ENCODE assay signal across 7 cellular contexts in the genomic region with DNA sequence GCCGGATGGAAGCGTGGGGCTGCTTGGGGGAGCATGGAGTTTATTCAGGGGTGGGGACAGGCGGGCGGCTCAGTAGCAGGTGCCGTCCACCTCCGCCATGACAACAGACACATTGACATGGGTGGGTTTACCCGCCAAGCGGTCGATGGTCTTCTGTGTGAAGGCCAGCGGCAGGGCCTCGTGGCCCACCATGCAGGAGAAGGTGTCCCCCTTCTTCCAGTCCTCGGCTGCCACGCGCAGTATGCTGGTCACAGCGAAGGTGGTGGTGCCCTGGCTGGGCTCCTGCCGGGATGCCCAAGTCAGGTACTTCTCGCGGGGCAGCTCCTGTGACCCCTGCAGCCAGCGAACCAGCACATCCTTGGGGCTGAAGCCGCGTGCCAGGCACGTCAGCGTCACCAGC.
A peak's percentile ranks its signal among the peaks of the same experiment; 100 is the strongest.
DNase-seq lines count a peak whose midpoint lies in the region; ATAC-seq and TF ChIP-seq lines count a peak whose summit lies in the region.
"Not testable (repeated sequence)": the region's sequence is repeated elsewhere in the genome, so short reads cannot be mapped to it uniquely, and the experiment has no call there.

No MANE protein-coding gene starts in this region.

- H3K4me1 Mint-ChIP-seq in activated CD8-positive, alpha-beta memory T cell treated with anti-CD3 and anti-CD28 coated beads, Interleukin-2, amount 10 ng/mL, durations not matched to agents 7 days and 5 days; stimulated activated effector memory CD8-positive, alpha-beta T cell treated with anti-CD3 and anti-CD28 coated beads, Interleukin-12 subunit alpha, Interleukin-12 subunit beta, amount 100 ng/mL, for 72 hours: not testable (repeated sequence)

- H3K9ac ChIP-seq in OCI-LY1 (ENCODE audit: low read length) (peak overlapping the region; percentile 33; the same call in 1 of the 2 replicates), neuronal stem cell (ENCODE audit: low read depth, low read length, poor library complexity) (peak overlapping the region; percentile 21)
- not testable (repeated sequence) for H3K9ac ChIP-seq in colonic mucosa (ENCODE audit: low read depth in 2 of 2, low read length in 2 of 2)

- WGBS in neuronal stem cell (ENCODE audit: extremely low coverage in 2 of 2, insufficient read length in 2 of 2, insufficient replicate concordance in 1 of 2), 2 donors: no CpG with 5 or more reads among the region's 23 CpGs

- H3K9me3 ChIP-seq in OCI-LY1 (ENCODE audit: low read length); colonic mucosa: not testable (repeated sequence)
- H3K9me3 ChIP-seq in neuronal stem cell (replicated peaks in 1 of 2; ENCODE audit: control insufficient read depth in 2 of 2, insufficient read depth in 1 of 2, low read depth in 1 of 2, low read length in 2 of 2): peaks cover 0 to 23% of the 10 kb centered on the region in 2 donors

- H3K23ac ChIP-seq in neuronal stem cell (ENCODE audit: low read depth, low read length, poor library complexity): peak overlapping the region; percentile 20

- ATAC-seq in activated CD8-positive, alpha-beta memory T cell treated with anti-CD3 and anti-CD28 coated beads, Interleukin-2, amount 10 ng/mL, durations not matched to agents 7 days and 5 days: not testable (repeated sequence)
- ATAC-seq in left colon: peak; percentile 31
- ATAC-seq in stimulated activated effector memory CD8-positive, alpha-beta T cell treated with anti-CD3 and anti-CD28 coated beads, Interleukin-12 subunit alpha, Interleukin-12 subunit beta, amount 100 ng/mL, for 72 hours: peak; percentile 1

- not testable (repeated sequence) for H3K27ac Mint-ChIP-seq in activated CD8-positive, alpha-beta memory T cell treated with anti-CD3 and anti-CD28 coated beads, Interleukin-2, amount 10 ng/mL, durations not matched to agents 7 days and 5 days; stimulated activated effector memory CD8-positive, alpha-beta T cell treated with anti-CD3 and anti-CD28 coated beads, Interleukin-12 subunit alpha, Interleukin-12 subunit beta, amount 100 ng/mL, for 72 hours

- H3K36me3 Mint-ChIP-seq in activated CD8-positive, alpha-beta memory T cell treated with anti-CD3 and anti-CD28 coated beads, Interleukin-2, amount 10 ng/mL, durations not matched to agents 7 days and 5 days; stimulated activated effector memory CD8-positive, alpha-beta T cell treated with anti-CD3 and anti-CD28 coated beads, Interleukin-12 subunit alpha, Interleukin-12 subunit beta, amount 100 ng/mL, for 72 hours: not testable (repeated sequence)

- peak overlapping the region; percentile 92 for H3K27ac ChIP-seq in OCI-LY1 (ENCODE audit: low read depth, low read length, poor library complexity, severe bottlenecking)
- not testable (repeated sequence) for H3K27ac ChIP-seq in colonic mucosa; neuronal stem cell (replicated peaks; ENCODE audit: low read length)

- not testable (repeated sequence) for H3K79me2 ChIP-seq in OCI-LY1 (ENCODE audit: insufficient read depth, low read length)

- H3K4me2 ChIP-seq in OCI-LY1 (ENCODE audit: low read length); neuronal stem cell (ENCODE audit: insufficient read depth, low read length, poor library complexity, severe bottlenecking): not testable (repeated sequence)

- not testable (repeated sequence) for H3K36me3 ChIP-seq in OCI-LY1 (ENCODE audit: insufficient read depth, low read length); colonic mucosa; neuronal stem cell (replicated peaks in 1 of 2; ENCODE audit: control insufficient read depth in 2 of 2, insufficient read depth in 2 of 2, low read length in 2 of 2)

- H4K8ac ChIP-seq in neuronal stem cell (ENCODE audit: low read depth, low read length): not testable (repeated sequence)

- peaks cover 17% of the 10 kb centered on the region for H3K4me1 ChIP-seq in OCI-LY1 (ENCODE audit: insufficient read depth, low read length, severe bottlenecking)
- H3K4me1 ChIP-seq in colonic mucosa; neuronal stem cell (ENCODE audit: control insufficient read depth in 2 of 2, insufficient read depth in 1 of 2, low read depth in 1 of 2, low read length in 2 of 2): not testable (repeated sequence)

- not testable (repeated sequence) for H2BK15ac ChIP-seq in neuronal stem cell (ENCODE audit: low read length)

- H3K27me3 Mint-ChIP-seq in activated CD8-positive, alpha-beta memory T cell treated with anti-CD3 and anti-CD28 coated beads, Interleukin-2, amount 10 ng/mL, durations not matched to agents 7 days and 5 days: not testable (repeated sequence)

- in situ Hi-C loops in GM13976 (cut with MboI; ENCODE audit: low sequenced_read_pairs, unreplicated experiment): loop anchor here (5.0 kb wide), 1 partner anchor 120 kb away; no protein-coding TSS in a partner anchor

- H3K9me2 ChIP-seq in OCI-LY1 (ENCODE audit: low read depth, low read length): not testable (repeated sequence)

- CTCF ChIA-PET in activated CD8-positive, alpha-beta memory T cell treated with anti-CD3 and anti-CD28 coated beads, Interleukin-2, amount 10 ng/mL, durations not matched to agents 7 days and 5 days (lab: Charles Lee): not testable (repeated sequence)

- not testable (repeated sequence) for H3K14ac ChIP-seq in neuronal stem cell (ENCODE audit: low read length)

- not testable (repeated sequence) for H2BK5ac ChIP-seq in neuronal stem cell (ENCODE audit: low read length)

- not testable (repeated sequence) for TF ChIP-seq CTCF in GM13976 (IDR thresholded peaks at IDR 0.05; ENCODE audit: borderline replicate concordance, control extremely low read depth, extremely low read depth, insufficient read depth, missing control alignments); OCI-LY1 (IDR thresholded peaks at IDR 0.05; ENCODE audit: low read length); colonic mucosa (IDR thresholded peaks at IDR 0.05)

- H2AK5ac ChIP-seq in neuronal stem cell (ENCODE audit: low read depth, low read length): not testable (repeated sequence)

- H3K4ac ChIP-seq in neuronal stem cell (ENCODE audit: low read length): not testable (repeated sequence)

- H4K20me1 ChIP-seq in OCI-LY1 (ENCODE audit: insufficient read depth, low read length): not testable (repeated sequence)

- not testable (repeated sequence) for H2AFZ ChIP-seq in OCI-LY1 (ENCODE audit: low read length); neuronal stem cell (ENCODE audit: low read length)

- H3F3A ChIP-seq in OCI-LY1 (ENCODE audit: insufficient read depth, low read length): not testable (repeated sequence)

- H2BK120ac ChIP-seq in neuronal stem cell (ENCODE audit: low read depth, low read length): not testable (repeated sequence)

- not testable (repeated sequence) for H3K9me3 Mint-ChIP-seq in activated CD8-positive, alpha-beta memory T cell treated with anti-CD3 and anti-CD28 coated beads, Interleukin-2, amount 10 ng/mL, durations not matched to agents 7 days and 5 days (ENCODE audit: low read depth); stimulated activated effector memory CD8-positive, alpha-beta T cell treated with anti-CD3 and anti-CD28 coated beads, Interleukin-12 subunit alpha, Interleukin-12 subunit beta, amount 100 ng/mL, for 72 hours

- H3K79me1 ChIP-seq in neuronal stem cell (ENCODE audit: low read depth, low read length): not testable (repeated sequence)

- intact Hi-C loops in colonic mucosa (cut with DNase I): not testable (repeated sequence)
- intact Hi-C loops in left colon (cut with DNase I, micrococcal nuclease): loop anchor here in 1 of 2 donors (10.0 kb wide), 1 partner anchor 122 kb away; no protein-coding TSS in a partner anchor

- H3K4me3 Mint-ChIP-seq in activated CD8-positive, alpha-beta memory T cell treated with anti-CD3 and anti-CD28 coated beads, Interleukin-2, amount 10 ng/mL, durations not matched to agents 7 days and 5 days; stimulated activated effector memory CD8-positive, alpha-beta T cell treated with anti-CD3 and anti-CD28 coated beads, Interleukin-12 subunit alpha, Interleukin-12 subunit beta, amount 100 ng/mL, for 72 hours: not testable (repeated sequence)

- DNase-seq in GM13976 (ENCODE audit: low spot score): peak; percentile 38
- peak; percentile 41 for DNase-seq in activated CD8-positive, alpha-beta memory T cell treated with anti-CD3 and anti-CD28 coated beads, Interleukin-2, amount 10 ng/mL, durations not matched to agents 7 days and 5 days
- DNase-seq in colonic mucosa: peak; percentile 31
- DNase-seq in left colon; neuronal stem cell (ENCODE audit: low spot score); stimulated activated effector memory CD8-positive, alpha-beta T cell treated with anti-CD3 and anti-CD28 coated beads, Interleukin-12 subunit alpha, Interleukin-12 subunit beta, amount 100 ng/mL, for 72 hours (ENCODE audit: low spot score in 2 of 2): not testable (repeated sequence)

- H3K18ac ChIP-seq in neuronal stem cell (ENCODE audit: low read length): not testable (repeated sequence)

- H3K4me3 ChIP-seq in OCI-LY1 (ENCODE audit: low read depth, low read length, poor library complexity, severe bottlenecking): peak overlapping the region; percentile 6
- not testable (repeated sequence) for H3K4me3 ChIP-seq in colonic mucosa; neuronal stem cell (ENCODE audit: low read length in 2 of 2)

- H4K91ac ChIP-seq in neuronal stem cell (ENCODE audit: low read depth, low read length, poor library complexity): not testable (repeated sequence)

- H2BK12ac ChIP-seq in neuronal stem cell (ENCODE audit: low read length): not testable (repeated sequence)

- not testable (repeated sequence) for H3K27me3 ChIP-seq in OCI-LY1 (ENCODE audit: insufficient read depth, low read length); colonic mucosa; neuronal stem cell (ENCODE audit: control insufficient read depth in 3 of 3, insufficient read depth in 3 of 3, low read depth in 1 of 3, low read length in 3 of 3)
